ENCODE assay signal across 8 cellular contexts in genomic region chr14:21136024-21136423, GRCh38. TPM values are rescaled to one million over a fixed set of nuclear protein-coding genes. Genes with fewer than 3 reads are reported as not detected.
A peak's percentile ranks its signal among the peaks of the same experiment; 100 is the strongest.
DNase-seq lines count a peak whose midpoint lies in the region; ATAC-seq, FAIRE-seq and TF ChIP-seq lines count a peak whose summit lies in the region.

No MANE protein-coding gene starts in this region.

- DNase-seq in GM03348 (ENCODE audit: low spot score) (peak; percentile 62), M059J (ENCODE audit: low read depth) (peak; percentile 10), GM12878 (ENCODE audit: low read depth, low spot score) (no peak), lung microvascular endothelial cell (ENCODE audit: low read depth in 2 of 2) (peak; percentile 3 to 14), caudate nucleus (lab: John Stamatoyannopoulos, UW) (no peak), cerebellar nuclear complex (lab: John Stamatoyannopoulos, UW) (no peak)

- H4K20me1 ChIP-seq in GM12878 (ENCODE audit: control insufficient read depth, insufficient read depth) = no peaks in the 10 kb centered on the region

- H3K4me3 ChIP-seq in GM12878 = no peak overlapping the region

- H3K36me3 ChIP-seq in GM12878 (ENCODE audit: control insufficient read depth in 2 of 2, insufficient read depth in 2 of 2, low read length in 1 of 2) = no peaks in the 10 kb centered on the region

- TF ChIP-seq POLR2A in GM12878 (IDR thresholded peaks at IDR 0.05; ENCODE audit: low read depth, low read length) = no peak

- H3K9me3 ChIP-seq in GM12878 (replicated peaks; ENCODE audit: control insufficient read depth, insufficient read depth, low read length) = no peaks in the 10 kb centered on the region

- H2AFZ ChIP-seq in GM12878 (ENCODE audit: control insufficient read depth, low read depth, low read length) = no peak overlapping the region

- intact Hi-C loops in GM12878 (cut with micrococcal nuclease; ENCODE audit: unreplicated experiment) = no loop called here

- no TSS peak for BruUV-seq in GM12878 (replicated peaks; lab: Mats Ljungman, UMichigan)

- POLR2A ChIA-PET in GM12878 (lab: Charles Lee) = no interaction called here

- no peak for TF ChIP-seq EP300 in GM12878 (IDR thresholded peaks at IDR 0.05; ENCODE audit: borderline replicate concordance in 1 of 2, control insufficient read depth in 1 of 2, low read depth in 2 of 2, low read length in 2 of 2)

- no peaks in the 10 kb centered on the region for H3K4me1 ChIP-seq in GM12878 (ENCODE audit: control insufficient read depth, insufficient read depth, low read length)

- no peak overlapping the region for H3K4me2 ChIP-seq in GM12878 (ENCODE audit: control insufficient read depth, insufficient read depth)

- RAD21 ChIA-PET in GM12878 (lab: Charles Lee; ENCODE audit: unreplicated experiment) = interaction anchor here (1.3 to 1.7 kb wide), 2 partner anchors 31 to 121 kb away, joined by 3 to 6 read pairs; no protein-coding TSS in a partner anchor

- H3K27ac ChIP-seq in GM12878 (ENCODE audit: control insufficient read depth, insufficient read depth) = no peak overlapping the region
- no peak overlapping the region for H3K27ac ChIP-seq in caudate nucleus (ENCODE audit: low read depth, low read length)

- SMC1A ChIA-PET in GM12878 (lab: Charles Lee; ENCODE audit: uncharacterized antibody, unreplicated experiment) = interaction anchor here (1.0 to 1.8 kb wide), 4 partner anchors 14 to 122 kb away, joined by 3 to 7 read pairs (median 4); no protein-coding TSS in a partner anchor

- TF ChIP-seq CTCF in GM12878 (IDR thresholded peaks at IDR 0.05 in 2 of 3, conservative IDR thresholded peaks at IDR 0.05 in 1 of 3; ENCODE audit: control insufficient read depth in 2 of 3, extremely low read depth in 1 of 3, insufficient read depth in 1 of 3, low read depth in 3 of 3, low read length in 3 of 3) = peak; percentile 53 to 57 (median 55)

- TF ChIP-seq RAD21 in GM12878 (IDR thresholded peaks at IDR 0.05; ENCODE audit: insufficient read depth, low read depth, low read length) = peak; percentile 56

- no peak for FAIRE-seq in GM12878 (lab: Jason Lieb, UNC)

- ATAC-seq in GM12878 (peak; percentile 44; the same call in 1 of the 3 replicates), HG03442 (IDR thresholded peaks at IDR 0.05; ENCODE audit: unreplicated experiment) (no peak), HG03520 (IDR thresholded peaks at IDR 0.05; ENCODE audit: unreplicated experiment) (no peak)

- H3K9ac ChIP-seq in GM12878 (ENCODE audit: control insufficient read depth, insufficient read depth, low read length) = no peak overlapping the region

- in situ Hi-C loops in GM12878 (cut with MboI) = no loop called here

- no peaks in the 10 kb centered on the region for H3K79me2 ChIP-seq in GM12878 (ENCODE audit: control insufficient read depth, insufficient read depth, low read length)

- H3K27me3 ChIP-seq in GM12878 (replicated peaks in 1 of 2; ENCODE audit: control insufficient read depth in 2 of 2, insufficient read depth in 2 of 2, low read length in 1 of 2) = no peaks in the 10 kb centered on the region

- WGBS in GM12878 (ENCODE audit: insufficient coverage, insufficient replicate concordance, low lambda C conversion rate, missing lambda C conversion rate) = 0% methylated on average over 1 of the region's 1 CpG

- CTCF ChIA-PET in GM12878 (lab: Yijun Ruan, JAX) = interaction anchor here (0.6 to 3.0 kb wide), 15 partner anchors 13 to 508 kb away, joined by 3 to 19 read pairs (median 5); partner anchors contain the start of genes OR5AU1 and RPGRIP1

TF ChIP-seq in GM12878, 131 proteins besides CTCF, POLR2A, EP300 and RAD21:
- TF ChIP-seq SMC3 (IDR thresholded peaks at IDR 0.05; ENCODE audit: borderline replicate concordance, low read length) (peak; percentile 52; the same call in 1 of the 2 replicates), NFYA (IDR thresholded peaks at IDR 0.05; ENCODE audit: borderline replicate concordance, low read depth, low read length) (no peak)

RNA-seq across cellular contexts. Expression of gene OR5AU1, which starts 19.8 kb away (rescaled TPM):
- not detected in 2 replicates for total RNA-seq in M059J (2014; rRNA removed; shearing (Covaris generic))
- total RNA-seq in GM12878 (2013; cell fraction: nucleolus; rRNA removed) = not detected in 2 replicates
- total RNA-seq in GM12878 (2014; rRNA removed) = not detected in 2 replicates
- total RNA-seq in GM12878 (2014; rRNA removed; fragmentation: Illumina TruSeq; extraction: Trizol) = not detected in 2 replicates
- total RNA-seq in GM12878 (2021) = not detected in 2 replicates
- not detected for polyA plus RNA-seq in GM12878 (2011; ENCODE audit: low read depth)
- not detected in 2 replicates for polyA plus RNA-seq in GM12878 (2011; rRNA removed)
- not detected in 2 replicates for polyA plus RNA-seq in GM12878 (2011; cell fraction: cytosol; rRNA removed)
- polyA plus RNA-seq in GM12878 (2011; cell fraction: nucleus; rRNA removed) = not detected in 2 replicates
- not detected in 2 replicates for polyA plus RNA-seq in GM12878 (2012)
- not detected in 2 replicates for polyA plus RNA-seq in GM12878 (2014; fragmentation: Illumina TruSeq; extraction: Trizol)
- polyA plus RNA-seq in GM12878 (2014; fragmentation: Nextera tagmentation; extraction: Ambion mirVana) = not detected
- not detected in 2 replicates for polyA plus RNA-seq in GM12878 (2014; rRNA removed)
- not detected for polyA plus RNA-seq in GM12878 (2016; fragmentation: Nextera tagmentation; extraction: Ambion mirVana)
- not detected in 2 replicates for polyA minus RNA-seq in GM12878 (2011; rRNA and poly(A)+ RNA removed)
- not detected in 2 replicates for polyA minus RNA-seq in GM12878 (2011; cell fraction: cytosol; rRNA and poly(A)+ RNA removed)
- not detected in 2 replicates for polyA minus RNA-seq in GM12878 (2011; cell fraction: nucleus; rRNA and poly(A)+ RNA removed)
- total RNA-seq in lung microvascular endothelial cell = not detected in 2 replicates

RNA-seq across cellular contexts. Expression of gene TMEM253, which starts 35.2 kb away (rescaled TPM):
- total RNA-seq in M059J (2014; rRNA removed; shearing (Covaris generic)) = not detected in 2 replicates
- total RNA-seq in GM12878 (2013; cell fraction: nucleolus; rRNA removed) = not detected in 2 replicates
- not detected in 2 replicates for total RNA-seq in GM12878 (2014; rRNA removed)
- not detected in 2 replicates for total RNA-seq in GM12878 (2014; rRNA removed; fragmentation: Illumina TruSeq; extraction: Trizol)
- total RNA-seq in GM12878 (2021) = not detected in 2 replicates
- not detected for polyA plus RNA-seq in GM12878 (2011; ENCODE audit: low read depth)
- polyA plus RNA-seq in GM12878 (2011; rRNA removed) = 0.09 and 0.11 TPM in 2 replicates
- polyA plus RNA-seq in GM12878 (2011; cell fraction: cytosol; rRNA removed) = 0.07 and 0.10 TPM in 2 replicates
- polyA plus RNA-seq in GM12878 (2011; cell fraction: nucleus; rRNA removed) = 0.12 and 0.22 TPM in 2 replicates
- polyA plus RNA-seq in GM12878 (2012) = not detected in 2 replicates
- polyA plus RNA-seq in GM12878 (2014; fragmentation: Illumina TruSeq; extraction: Trizol) = not detected in 2 replicates
- polyA plus RNA-seq in GM12878 (2014; fragmentation: Nextera tagmentation; extraction: Ambion mirVana) = under 1 TPM in 1 of 2 experiments, not detected in 1; 0.48 TPM
- not detected in 2 replicates for polyA plus RNA-seq in GM12878 (2014; rRNA removed)
- polyA plus RNA-seq in GM12878 (2016; fragmentation: Nextera tagmentation; extraction: Ambion mirVana) = not detected
- polyA minus RNA-seq in GM12878 (2011; rRNA and poly(A)+ RNA removed) = not detected in 2 replicates
- not detected in 2 replicates for polyA minus RNA-seq in GM12878 (2011; cell fraction: cytosol; rRNA and poly(A)+ RNA removed)
- 0.24 and 0.67 TPM in 2 replicates for polyA minus RNA-seq in GM12878 (2011; cell fraction: nucleus; rRNA and poly(A)+ RNA removed)
- not detected in 2 replicates for total RNA-seq in lung microvascular endothelial cell

RNA-seq across cellular contexts. Expression of gene ZNF219, which starts 37.6 kb away (rescaled TPM):
- total RNA-seq in M059J (2014; rRNA removed; shearing (Covaris generic)) = 5.3 and 12.1 TPM in 2 replicates
- total RNA-seq in GM12878 (2013; cell fraction: nucleolus; rRNA removed) = 6.5 and 9.3 TPM in 2 replicates
- total RNA-seq in GM12878 (2014; rRNA removed) (2.6 and 3.3 TPM in 2 replicates), GM12878 (2014; rRNA removed; fragmentation: Illumina TruSeq; extraction: Trizol) (1.4 and 1.5 TPM in 2 replicates), GM12878 (2021) (4.2 and 6.4 TPM in 2 replicates), lung microvascular endothelial cell (2.0 and 2.4 TPM in 2 replicates)
- polyA plus RNA-seq in GM12878 (2011; ENCODE audit: low read depth) = 0.47 TPM
- polyA plus RNA-seq in GM12878 (2011; rRNA removed) (1.6 and 2.2 TPM in 2 replicates), GM12878 (2014; fragmentation: Illumina TruSeq; extraction: Trizol) (1.4 TPM in 1 of 2 replicates, not detected in the other), GM12878 (2014; fragmentation: Nextera tagmentation; extraction: Ambion mirVana) (under 1 TPM; 0.16 to 0.27 TPM), GM12878 (2014; rRNA removed) (3.4 and 4.3 TPM in 2 replicates), GM12878 (2016; fragmentation: Nextera tagmentation; extraction: Ambion mirVana) (1 to 10 TPM; 1.6 to 2.9 TPM)
- polyA plus RNA-seq in GM12878 (2011; cell fraction: cytosol; rRNA removed) = 3.4 and 5.2 TPM in 2 replicates
- polyA plus RNA-seq in GM12878 (2011; cell fraction: nucleus; rRNA removed) = 13.6 and 16.7 TPM in 2 replicates
- polyA plus RNA-seq in GM12878 (2012) = 2.2 and 2.6 TPM in 2 replicates
- polyA minus RNA-seq in GM12878 (2011; rRNA and poly(A)+ RNA removed) = 3.3 and 6.0 TPM in 2 replicates
- 0.80 and 1.1 TPM in 2 replicates for polyA minus RNA-seq in GM12878 (2011; cell fraction: cytosol; rRNA and poly(A)+ RNA removed)
- 8.8 and 13.0 TPM in 2 replicates for polyA minus RNA-seq in GM12878 (2011; cell fraction: nucleus; rRNA and poly(A)+ RNA removed)

Comparison
In these comparisons a context has a peak if more than half of its experiments do, and no peak if none do; other contexts are left out.
1. DNase-seq: peak in GM03348 (single experiment), M059J (single experiment) and lung microvascular endothelial cell (2 of 2); none in GM12878 (single experiment), caudate nucleus (0 of 61) and cerebellar nuclear complex (0 of 2).